30 cellular contexts compared by ENCODE assay signal in the genomic region with DNA sequence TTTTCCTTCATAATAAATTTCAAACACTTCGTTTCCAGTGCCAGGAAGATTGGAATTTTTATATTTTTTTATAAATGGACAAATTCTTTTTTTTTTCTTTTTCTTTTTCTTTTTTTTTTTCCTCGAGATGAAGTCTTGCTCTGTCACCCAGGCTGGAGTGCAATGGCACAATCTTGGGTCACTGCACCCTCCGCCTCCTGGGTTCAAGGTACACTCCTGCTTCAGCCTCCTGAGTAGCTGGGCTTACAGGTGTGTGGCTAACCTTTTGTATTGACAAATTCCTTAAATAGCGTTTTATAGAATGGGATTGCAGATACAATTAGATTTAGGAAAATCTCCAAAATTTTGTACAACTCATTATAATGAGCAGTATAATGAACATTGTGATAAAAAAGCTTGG.
"Had no signal": no experiment of that assay in that cellular context is flagged by ENCODE, and none has a peak within 500 bp of the region (broad histone marks: within the 10 kb centered on the region; RNA-seq: fewer than 3 reads in every experiment).

No MANE protein-coding gene starts in this region.

- DNase-seq: naive thymus-derived CD8-positive, alpha-beta T cell; occipital lobe; ovary; posterior cingulate gyrus; psoas muscle; right cardiac atrium; right lobe of liver; sigmoid colon; spleen; stimulated activated CD4-positive, alpha-beta T cell treated with anti-CD3 and anti-CD28 coated beads, Interleukin-12 subunit alpha, Interleukin-12 subunit beta, amount 100 ng/mL, for 4 hours; stimulated activated CD4-positive, alpha-beta T cell treated with anti-CD3 and anti-CD28 coated beads, Interleukin-1b, Interleukin-23, amount 100 ng/mL, for 48 hours; stimulated activated CD4-positive, alpha-beta T cell treated with anti-CD3 and anti-CD28 coated beads, Interleukin-4, amount 100 ng/mL, for 1 hour; stimulated activated CD4-positive, alpha-beta T cell treated with anti-CD3 and anti-CD28 coated beads, Interleukin-4, amount 100 ng/mL, for 4 hours; stimulated activated CD8-positive, alpha-beta memory T cell treated with anti-CD3 and anti-CD28 coated beads, Interleukin-4, amount 100 ng/mL, for 48 hours; stimulated activated naive CD4-positive, alpha-beta T cell; stimulated activated naive CD8-positive, alpha-beta T cell treated with anti-CD3 and anti-CD28 coated beads, Interleukin-15, amount 100 ng/mL, for 72 hours; stimulated activated naive CD8-positive, alpha-beta T cell treated with anti-CD3 and anti-CD28 coated beads, Interleukin-15, Interleukin-2, amounts not matched to agents 100 U/mL and 50 U/mL, for 24 hours; substantia nigra; testis; tibial artery; trophoblast cell; upper lobe of left lung had no signal

- H3K4me1 ChIP-seq: parathyroid adenoma, right lobe of liver, testis, upper lobe of left lung, vagina had no signal

- H3K27ac ChIP-seq: neural progenitor cell, ovary, parathyroid adenoma, psoas muscle, right lobe of liver, sigmoid colon, spleen, suprapubic skin, testis, tibial artery, upper lobe of left lung, vagina had no signal

- H2AFZ ChIP-seq: neural progenitor cell, parathyroid adenoma had no signal

- H3K4me3 ChIP-seq: neural progenitor cell, ovary, psoas muscle, right lobe of liver, sigmoid colon, smooth muscle cell, spleen, suprapubic skin, testis, tibial artery, upper lobe of left lung, vagina had no signal

- H3K9ac ChIP-seq: neural progenitor cell, parathyroid adenoma had no signal

- H3K79me2 ChIP-seq: parathyroid adenoma had no signal

- H3K27me3 ChIP-seq: neural progenitor cell, ovary, right lobe of liver, sigmoid colon, spleen, suprapubic skin, testis, tibial artery, upper lobe of left lung, vagina had no signal

- H3K9me3 ChIP-seq: ovary, right lobe of liver, sigmoid colon, suprapubic skin, testis, upper lobe of left lung, vagina had no signal

- FAIRE-seq: urothelium cell line had no signal

- H3K36me3 ChIP-seq: neural progenitor cell, ovary, right lobe of liver, sigmoid colon, spleen, suprapubic skin, tibial artery, upper lobe of left lung, vagina had no signal

- ATAC-seq: naive thymus-derived CD8-positive, alpha-beta T cell; natural killer cell treated with Interleukin-12 subunit alpha and Interleukin-12 subunit beta and Interleukin-15 and Interleukin-18, amount 100 ng/mL, for 72 hours; psoas muscle; right cardiac atrium; right lobe of liver; stimulated activated memory B cell treated with anti-CD40 and anti-IgM and Interleukin-4, amounts not matched to agents 10 μg/mL and 1 μg/mL and 100 μg/mL, for 72 hours; stimulated activated naive CD8-positive, alpha-beta T cell treated with anti-CD3 and anti-CD28 coated beads, Interleukin-15, amount 100 ng/mL, for 72 hours; stimulated activated naive CD8-positive, alpha-beta T cell treated with anti-CD3 and anti-CD28 coated beads, Interleukin-15, Interleukin-2, amounts not matched to agents 100 U/mL and 50 U/mL, for 24 hours had no signal

- H3K4me2 ChIP-seq: neural progenitor cell, smooth muscle cell had no signal
